9 cellular contexts compared by ENCODE assay signal in genomic region chrY:3002685-3003509, GRCh38.
DNase-seq lines count a peak whose midpoint lies in the region; ATAC-seq and TF ChIP-seq lines count a peak whose summit lies in the region.
"Had no signal": no experiment of that assay in that cellular context is flagged by ENCODE, and none has a peak within 500 bp of the region (broad histone marks: within the 10 kb centered on the region; RNA-seq: fewer than 3 reads in every experiment).

No MANE protein-coding gene starts in this region.

- peak; percentile 32 to 38 for ATAC-seq in CD4-positive, CD25-positive, alpha-beta regulatory T cell (ENCODE audit: low read depth in 2 of 2)
- peak; percentile 54 for ATAC-seq in HG02678 (IDR thresholded peaks at IDR 0.05; ENCODE audit: unreplicated experiment)

- H3K4me3 Mint-ChIP-seq in CD4-positive, CD25-positive, alpha-beta regulatory T cell = peak overlapping the region in 1 of 4 donors; percentile 98
- peak overlapping the region; percentile 78 for H3K4me3 Mint-ChIP-seq in activated CD4-positive, alpha-beta T cell treated with anti-CD3 and anti-CD28 coated beads, Interleukin-2, amount 10 ng/mL, durations not matched to agents 7 days and 5 days

- CTCF ChIA-PET in activated CD4-positive, alpha-beta T cell treated with anti-CD3 and anti-CD28 coated beads, Interleukin-2, amount 10 ng/mL, durations not matched to agents 7 days and 5 days (lab: Charles Lee) = no interaction called here

- no peak for TF ChIP-seq EP300 in sigmoid colon (IDR thresholded peaks at IDR 0.05)

- H3K36me3 ChIP-seq in CD4-positive, CD25-positive, alpha-beta regulatory T cell (ENCODE audit: control insufficient read depth, insufficient read depth, low read length) = no peaks in the 10 kb centered on the region
- H3K36me3 ChIP-seq in sigmoid colon = no peaks in the 10 kb centered on the region
- H3K36me3 ChIP-seq: Peyer's patch had no signal

- no peaks in the 10 kb centered on the region for H3K27me3 Mint-ChIP-seq in CD4-positive, CD25-positive, alpha-beta regulatory T cell
- no peaks in the 10 kb centered on the region for H3K27me3 Mint-ChIP-seq in activated CD4-positive, alpha-beta T cell treated with anti-CD3 and anti-CD28 coated beads, Interleukin-2, amount 10 ng/mL, durations not matched to agents 7 days and 5 days

- H3K36me3 Mint-ChIP-seq in CD4-positive, CD25-positive, alpha-beta regulatory T cell = no peaks in the 10 kb centered on the region
- H3K36me3 Mint-ChIP-seq in activated CD4-positive, alpha-beta T cell treated with anti-CD3 and anti-CD28 coated beads, Interleukin-2, amount 10 ng/mL, durations not matched to agents 7 days and 5 days (ENCODE audit: low read depth) = peaks cover 15% of the 10 kb centered on the region

- no peak for TF ChIP-seq CTCF in GM13976 (IDR thresholded peaks at IDR 0.05; ENCODE audit: borderline replicate concordance, control extremely low read depth, extremely low read depth, insufficient read depth, missing control alignments)
- TF ChIP-seq CTCF in sigmoid colon (IDR thresholded peaks at IDR 0.05) = no peak

- H3K9me3 ChIP-seq in CD4-positive, CD25-positive, alpha-beta regulatory T cell (ENCODE audit: control insufficient read depth in 2 of 2, low read length in 2 of 2) = no peaks in the 10 kb centered on the region
- H3K9me3 ChIP-seq in sigmoid colon = no peaks in the 10 kb centered on the region
- H3K9me3 ChIP-seq: Peyer's patch had no signal

- POLR2A ChIA-PET in activated CD4-positive, alpha-beta T cell treated with anti-CD3 and anti-CD28 coated beads, Interleukin-2, amount 10 ng/mL, durations not matched to agents 7 days and 5 days (lab: Charles Lee) = interaction anchor here (0.7 kb wide), 1 partner anchor 13 kb away, joined by 3 read pairs; no protein-coding TSS in a partner anchor

- intact Hi-C loops in sigmoid colon (cut with DNase I) = no loop called here

- no peaks in the 10 kb centered on the region for H3K9me3 Mint-ChIP-seq in CD4-positive, CD25-positive, alpha-beta regulatory T cell
- H3K9me3 Mint-ChIP-seq in activated CD4-positive, alpha-beta T cell treated with anti-CD3 and anti-CD28 coated beads, Interleukin-2, amount 10 ng/mL, durations not matched to agents 7 days and 5 days = no peaks in the 10 kb centered on the region

- in situ Hi-C loops in GM13976 (cut with MboI; ENCODE audit: low sequenced_read_pairs, unreplicated experiment) = no loop called here

- peak overlapping the region; percentile 91 for H3K4me3 ChIP-seq in CD4-positive, CD25-positive, alpha-beta regulatory T cell (ENCODE audit: low read depth, low read length)
- peak overlapping the region in 2 of 4 donors; percentile 45 to 52 for H3K4me3 ChIP-seq in sigmoid colon

- peaks cover 0 to 38% (median 16%) of the 10 kb centered on the region in 4 donors for H3K4me1 Mint-ChIP-seq in CD4-positive, CD25-positive, alpha-beta regulatory T cell
- H3K4me1 Mint-ChIP-seq in activated CD4-positive, alpha-beta T cell treated with anti-CD3 and anti-CD28 coated beads, Interleukin-2, amount 10 ng/mL, durations not matched to agents 7 days and 5 days = peaks cover 48% of the 10 kb centered on the region

- peak overlapping the region in 1 of 3 donors; percentile 98 for H3K27ac Mint-ChIP-seq in CD4-positive, CD25-positive, alpha-beta regulatory T cell
- peak overlapping the region; percentile 87 for H3K27ac Mint-ChIP-seq in activated CD4-positive, alpha-beta T cell treated with anti-CD3 and anti-CD28 coated beads, Interleukin-2, amount 10 ng/mL, durations not matched to agents 7 days and 5 days

- H3K27ac ChIP-seq in CD4-positive, CD25-positive, alpha-beta regulatory T cell (ENCODE audit: insufficient read depth, low read length, poor library complexity, severe bottlenecking) = peak overlapping the region; percentile 79
- peak overlapping the region in 2 of 4 donors; percentile 84 for H3K27ac ChIP-seq in sigmoid colon

- peaks cover 5% of the 10 kb centered on the region for H3K4me1 ChIP-seq in CD4-positive, CD25-positive, alpha-beta regulatory T cell (ENCODE audit: control insufficient read depth, insufficient read depth, low read length, poor library complexity, severe bottlenecking)
- H3K4me1 ChIP-seq in sigmoid colon = peaks cover 0 to 29% (median 3%) of the 10 kb centered on the region in 4 donors

- 1 to 6% methylated on average over 15 of the region's 15 CpGs for WGBS in sigmoid colon, 2 donors

- no peak for DNase-seq in CD4-positive, CD25-positive, alpha-beta regulatory T cell
- DNase-seq in activated CD4-positive, alpha-beta T cell treated with anti-CD3 and anti-CD28 coated beads, Interleukin-2, amount 10 ng/mL, durations not matched to agents 7 days and 5 days = peak; percentile 27
- DNase-seq in left kidney (ENCODE audit: low read depth, low spot score) (peak; percentile 14), GM13976 (ENCODE audit: low spot score) (no peak), NOMO-1 treated with dmso at 0.1 percent for 144 hours (lab: John Stamatoyannopoulos, UW; ENCODE audit: unreplicated experiment) (no peak), sigmoid colon (no peak), HK-2 (ENCODE audit: unreplicated experiment) (no peak)

- H3K27me3 ChIP-seq in CD4-positive, CD25-positive, alpha-beta regulatory T cell (ENCODE audit: control insufficient read depth, insufficient read depth, low read length) = no peaks in the 10 kb centered on the region
- H3K27me3 ChIP-seq in sigmoid colon = no peaks in the 10 kb centered on the region
- H3K27me3 ChIP-seq: Peyer's patch had no signal

- no peak for TF ChIP-seq POLR2A in sigmoid colon (IDR thresholded peaks at IDR 0.05)

Comparison
In these comparisons a context has a peak if more than half of its experiments do, and no peak if none do; other contexts are left out.
1. DNase-seq: peak in activated CD4-positive, alpha-beta T cell treated with anti-CD3 and anti-CD28 coated beads, Interleukin-2, amount 10 ng/mL, durations not matched to agents 7 days and 5 days (single experiment) and left kidney (single experiment); none in CD4-positive, CD25-positive, alpha-beta regulatory T cell (0 of 3), GM13976 (single experiment), NOMO-1 treated with dmso at 0.1 percent for 144 hours (single experiment), sigmoid colon (single experiment) and HK-2 (single experiment).